In the genomic region with DNA sequence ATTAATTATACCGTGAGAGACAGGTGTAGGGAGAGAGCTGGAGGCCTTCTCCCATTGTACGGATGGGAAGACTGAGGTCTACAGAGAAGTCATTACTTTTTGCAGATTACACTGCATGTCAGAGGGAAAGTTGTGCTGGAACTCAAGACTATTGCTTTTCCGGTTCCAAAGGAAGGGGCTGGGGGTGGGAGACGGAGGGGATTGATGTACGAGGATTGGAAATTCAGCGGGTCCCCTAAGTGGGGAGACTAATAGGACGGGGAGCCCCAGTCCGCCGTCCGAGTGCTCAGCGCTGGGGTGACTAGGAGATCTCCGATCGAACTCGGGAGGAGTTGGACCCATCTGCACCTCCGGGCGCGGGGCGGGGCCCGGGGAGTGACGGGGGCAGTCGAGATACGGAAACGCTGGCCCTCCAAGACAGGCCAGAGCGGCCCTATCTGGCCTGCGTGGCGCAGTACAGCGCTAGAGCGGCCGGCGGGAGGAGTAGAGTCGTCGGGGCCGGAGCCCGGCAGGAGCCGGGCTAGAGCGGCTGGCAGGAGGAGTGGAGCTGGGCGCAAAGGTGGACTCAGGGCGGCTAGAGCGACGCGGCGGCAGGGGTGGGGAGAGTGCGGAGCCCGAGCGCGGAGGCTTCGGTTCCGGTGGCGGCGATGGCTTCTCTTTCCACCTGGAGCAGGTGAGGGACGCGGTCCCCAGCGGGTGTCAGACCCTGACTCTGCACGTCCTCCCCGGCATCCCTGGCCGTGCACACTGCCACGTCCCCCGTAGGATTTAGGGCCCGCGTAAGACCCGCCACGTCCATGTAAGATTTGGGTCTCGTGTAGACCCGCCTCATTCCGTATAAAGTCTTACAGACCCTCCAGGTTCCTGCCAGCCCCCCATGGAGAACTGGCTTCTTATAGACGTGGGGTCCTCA, we compare ENCODE assay signal across 8 cellular contexts. TPM values are rescaled to one million over a fixed set of nuclear protein-coding genes. Genes with fewer than 3 reads are reported as not detected.
A peak's percentile ranks its signal among the peaks of the same experiment; 100 is the strongest.
DNase-seq lines count a peak whose midpoint lies in the region; ATAC-seq, FAIRE-seq and TF ChIP-seq lines count a peak whose summit lies in the region.

No MANE protein-coding gene starts in this region.

- H3K4me3 Mint-ChIP-seq in activated CD4-positive, alpha-beta T cell treated with anti-CD3 and anti-CD28 coated beads, Interleukin-2, amount 10 ng/mL, durations not matched to agents 24 days and 14 days, result peak overlapping the region; percentile 83

- ATAC-seq in HG03442 (IDR thresholded peaks at IDR 0.05; ENCODE audit: unreplicated experiment) (peak; percentile 70), left lobe of liver (peak; percentile 94)

- DNase-seq in GM19239 (ENCODE audit: insufficient read length, low spot score) (peak; percentile 94), NCI-H524 (lab: John Stamatoyannopoulos, UW) (peak; percentile 95 to 98), coronary artery (ENCODE audit: low spot score) (peak; percentile 95), left lobe of liver (ENCODE audit: low spot score) (peak; percentile 97)
- peak; percentile 97 for DNase-seq in activated CD4-positive, alpha-beta T cell treated with anti-CD3 and anti-CD28 coated beads, Interleukin-2, amount 10 ng/mL, durations not matched to agents 24 days and 14 days
- DNase-seq in stimulated activated CD4-positive, alpha-beta T cell treated with anti-CD3 and anti-CD28 coated beads, Interleukin-2, amount 100 ng/mL, for 24 hours, result peak; percentile 90 to 91

- peaks cover 41% of the 10 kb centered on the region for H3K36me3 Mint-ChIP-seq in activated CD4-positive, alpha-beta T cell treated with anti-CD3 and anti-CD28 coated beads, Interleukin-2, amount 10 ng/mL, durations not matched to agents 24 days and 14 days (ENCODE audit: low read depth)

- H3K4me3 ChIP-seq in BLaER1, result peak overlapping the region; percentile 84
- peak overlapping the region; percentile 82 for H3K4me3 ChIP-seq in coronary artery

- H3K9me3 ChIP-seq in BLaER1, result no peaks in the 10 kb centered on the region

- H3K27me3 Mint-ChIP-seq in activated CD4-positive, alpha-beta T cell treated with anti-CD3 and anti-CD28 coated beads, Interleukin-2, amount 10 ng/mL, durations not matched to agents 24 days and 14 days, result no peaks in the 10 kb centered on the region

- H3K4me1 Mint-ChIP-seq in activated CD4-positive, alpha-beta T cell treated with anti-CD3 and anti-CD28 coated beads, Interleukin-2, amount 10 ng/mL, durations not matched to agents 24 days and 14 days, result peaks cover 50% of the 10 kb centered on the region

- TF ChIP-seq CTCF in coronary artery (IDR thresholded peaks at IDR 0.05), result no peak

- H3K4me2 ChIP-seq in BLaER1, result peak overlapping the region; percentile 99

- H3K4me1 ChIP-seq in BLaER1, result peaks cover 79% of the 10 kb centered on the region

- peaks cover 37% of the 10 kb centered on the region for H3K36me3 ChIP-seq in BLaER1

- peak overlapping the region; percentile 88 for H3K9ac ChIP-seq in BLaER1

- peaks cover 63% of the 10 kb centered on the region for H4K20me1 ChIP-seq in BLaER1

- H3K27me3 ChIP-seq in BLaER1, result no peaks in the 10 kb centered on the region

- peak; percentile 96 for FAIRE-seq in GM19239 (lab: Jason Lieb, UNC)

- H3K27ac ChIP-seq in BLaER1 (peak overlapping the region; percentile 96), coronary artery (peak overlapping the region in 1 of 2 donors; percentile 83)

- no peaks in the 10 kb centered on the region for H3K9me3 Mint-ChIP-seq in activated CD4-positive, alpha-beta T cell treated with anti-CD3 and anti-CD28 coated beads, Interleukin-2, amount 10 ng/mL, durations not matched to agents 24 days and 14 days

- intact Hi-C loops in activated CD4-positive, alpha-beta T cell treated with anti-CD3 and anti-CD28 coated beads, Interleukin-2, amount 10 ng/mL, durations not matched to agents 24 days and 14 days (cut with micrococcal nuclease), result loop anchor here (1.0 to 10.0 kb wide), 3 partner anchors 24 to 1279 kb away; a partner anchor contains a TSS

- peak overlapping the region; percentile 94 for H3K27ac Mint-ChIP-seq in activated CD4-positive, alpha-beta T cell treated with anti-CD3 and anti-CD28 coated beads, Interleukin-2, amount 10 ng/mL, durations not matched to agents 24 days and 14 days

RNA-seq across cellular contexts. Expression of a gene that starts 1.1 kb away (rescaled TPM):
- 365 and 378 TPM in 2 replicates for total RNA-seq in activated CD4-positive, alpha-beta T cell treated with anti-CD3 and anti-CD28 coated beads, Interleukin-2, amount 10 ng/mL, durations not matched to agents 24 days and 14 days
- 37.4 TPM for total RNA-seq in left lobe of liver

RNA-seq across cellular contexts. Expression of a gene that starts 7.0 kb away (rescaled TPM):
- total RNA-seq in activated CD4-positive, alpha-beta T cell treated with anti-CD3 and anti-CD28 coated beads, Interleukin-2, amount 10 ng/mL, durations not matched to agents 24 days and 14 days, result 2.6 and 2.7 TPM in 2 replicates
- 0.55 TPM for total RNA-seq in left lobe of liver

RNA-seq across cellular contexts. Expression of a gene that starts 24.0 kb away (rescaled TPM):
- 2,909 and 2,931 TPM in 2 replicates for total RNA-seq in activated CD4-positive, alpha-beta T cell treated with anti-CD3 and anti-CD28 coated beads, Interleukin-2, amount 10 ng/mL, durations not matched to agents 24 days and 14 days
- total RNA-seq in left lobe of liver, result 519 TPM

RNA-seq across cellular contexts. Expression of a gene that starts 39.2 kb away (rescaled TPM):
- total RNA-seq in activated CD4-positive, alpha-beta T cell treated with anti-CD3 and anti-CD28 coated beads, Interleukin-2, amount 10 ng/mL, durations not matched to agents 24 days and 14 days, result not detected in 2 replicates
- not detected for total RNA-seq in left lobe of liver

RNA-seq across cellular contexts. Expression of a gene that starts 39.6 kb away (rescaled TPM):
- total RNA-seq in activated CD4-positive, alpha-beta T cell treated with anti-CD3 and anti-CD28 coated beads, Interleukin-2, amount 10 ng/mL, durations not matched to agents 24 days and 14 days, result not detected in 2 replicates
- total RNA-seq in left lobe of liver, result not detected
